2 cellular contexts compared by ENCODE assay signal in the genomic region with DNA sequence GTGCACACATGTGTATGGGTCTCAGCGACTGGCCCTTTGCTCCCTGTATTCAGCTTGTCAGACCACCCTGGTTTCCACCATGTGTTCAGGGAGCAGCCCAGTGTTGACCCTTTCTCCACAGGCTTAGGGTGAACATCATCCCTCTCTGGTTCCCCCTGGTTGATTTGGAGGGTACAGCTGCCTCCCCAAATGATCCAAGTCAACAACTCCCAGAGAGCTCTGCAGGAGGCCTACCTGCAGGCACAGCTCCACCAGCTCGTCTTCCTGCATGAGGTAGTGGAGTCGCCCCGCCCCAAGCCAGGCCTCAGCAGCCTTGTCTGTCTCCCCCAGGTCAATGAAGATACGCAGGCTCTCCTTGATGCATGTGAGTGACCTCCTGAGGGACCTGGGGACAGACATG.
TF ChIP-seq lines count a peak whose summit lies in the region.

No MANE protein-coding gene starts in this region.

TF ChIP-seq in GM23338, 12 proteins besides CTCF, POLR2A, EP300 and RAD21 (continued from another document):
- TF ChIP-seq, protein P1, sequence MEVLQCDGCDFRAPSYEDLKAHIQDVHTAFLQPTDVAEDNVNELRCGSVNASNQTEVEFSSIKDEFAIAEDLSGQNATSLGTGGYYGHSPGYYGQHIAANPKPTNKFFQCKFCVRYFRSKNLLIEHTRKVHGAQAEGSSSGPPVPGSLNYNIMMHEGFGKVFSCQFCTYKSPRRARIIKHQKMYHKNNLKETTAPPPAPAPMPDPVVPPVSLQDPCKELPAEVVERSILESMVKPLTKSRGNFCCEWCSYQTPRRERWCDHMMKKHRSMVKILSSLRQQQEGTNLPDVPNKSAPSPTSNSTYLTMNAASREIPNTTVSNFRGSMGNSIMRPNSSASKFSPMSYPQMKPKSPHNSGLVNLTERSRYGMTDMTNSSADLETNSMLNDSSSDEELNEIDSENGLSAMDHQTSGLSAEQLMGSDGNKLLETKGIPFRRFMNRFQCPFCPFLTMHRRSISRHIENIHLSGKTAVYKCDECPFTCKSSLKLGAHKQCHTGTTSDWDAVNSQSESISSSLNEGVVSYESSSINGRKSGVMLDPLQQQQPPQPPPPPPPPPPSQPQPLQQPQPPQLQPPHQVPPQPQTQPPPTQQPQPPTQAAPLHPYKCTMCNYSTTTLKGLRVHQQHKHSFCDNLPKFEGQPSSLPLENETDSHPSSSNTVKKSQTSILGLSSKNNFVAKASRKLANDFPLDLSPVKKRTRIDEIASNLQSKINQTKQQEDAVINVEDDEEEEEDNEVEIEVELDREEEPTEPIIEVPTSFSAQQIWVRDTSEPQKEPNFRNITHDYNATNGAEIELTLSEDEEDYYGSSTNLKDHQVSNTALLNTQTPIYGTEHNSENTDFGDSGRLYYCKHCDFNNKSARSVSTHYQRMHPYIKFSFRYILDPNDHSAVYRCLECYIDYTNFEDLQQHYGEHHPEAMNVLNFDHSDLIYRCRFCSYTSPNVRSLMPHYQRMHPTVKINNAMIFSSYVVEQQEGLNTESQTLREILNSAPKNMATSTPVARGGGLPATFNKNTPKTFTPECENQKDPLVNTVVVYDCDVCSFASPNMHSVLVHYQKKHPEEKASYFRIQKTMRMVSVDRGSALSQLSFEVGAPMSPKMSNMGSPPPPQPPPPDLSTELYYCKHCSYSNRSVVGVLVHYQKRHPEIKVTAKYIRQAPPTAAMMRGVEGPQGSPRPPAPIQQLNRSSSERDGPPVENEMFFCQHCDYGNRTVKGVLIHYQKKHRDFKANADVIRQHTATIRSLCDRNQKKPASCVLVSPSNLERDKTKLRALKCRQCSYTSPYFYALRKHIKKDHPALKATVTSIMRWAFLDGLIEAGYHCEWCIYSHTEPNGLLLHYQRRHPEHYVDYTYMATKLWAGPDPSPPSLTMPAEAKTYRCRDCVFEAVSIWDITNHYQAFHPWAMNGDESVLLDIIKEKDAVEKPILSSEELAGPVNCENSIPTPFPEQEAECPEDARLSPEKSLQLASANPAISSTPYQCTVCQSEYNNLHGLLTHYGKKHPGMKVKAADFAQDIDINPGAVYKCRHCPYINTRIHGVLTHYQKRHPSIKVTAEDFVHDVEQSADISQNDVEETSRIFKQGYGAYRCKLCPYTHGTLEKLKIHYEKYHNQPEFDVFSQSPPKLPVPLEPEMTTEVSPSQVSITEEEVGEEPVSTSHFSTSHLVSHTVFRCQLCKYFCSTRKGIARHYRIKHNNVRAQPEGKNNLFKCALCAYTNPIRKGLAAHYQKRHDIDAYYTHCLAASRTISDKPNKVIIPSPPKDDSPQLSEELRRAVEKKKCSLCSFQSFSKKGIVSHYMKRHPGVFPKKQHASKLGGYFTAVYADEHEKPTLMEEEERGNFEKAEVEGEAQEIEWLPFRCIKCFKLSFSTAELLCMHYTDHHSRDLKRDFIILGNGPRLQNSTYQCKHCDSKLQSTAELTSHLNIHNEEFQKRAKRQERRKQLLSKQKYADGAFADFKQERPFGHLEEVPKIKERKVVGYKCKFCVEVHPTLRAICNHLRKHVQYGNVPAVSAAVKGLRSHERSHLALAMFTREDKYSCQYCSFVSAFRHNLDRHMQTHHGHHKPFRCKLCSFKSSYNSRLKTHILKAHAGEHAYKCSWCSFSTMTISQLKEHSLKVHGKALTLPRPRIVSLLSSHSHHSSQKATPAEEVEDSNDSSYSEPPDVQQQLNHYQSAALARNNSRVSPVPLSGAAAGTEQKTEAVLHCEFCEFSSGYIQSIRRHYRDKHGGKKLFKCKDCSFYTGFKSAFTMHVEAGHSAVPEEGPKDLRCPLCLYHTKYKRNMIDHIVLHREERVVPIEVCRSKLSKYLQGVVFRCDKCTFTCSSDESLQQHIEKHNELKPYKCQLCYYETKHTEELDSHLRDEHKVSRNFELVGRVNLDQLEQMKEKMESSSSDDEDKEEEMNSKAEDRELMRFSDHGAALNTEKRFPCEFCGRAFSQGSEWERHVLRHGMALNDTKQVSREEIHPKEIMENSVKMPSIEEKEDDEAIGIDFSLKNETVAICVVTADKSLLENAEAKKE (CRISPR knock-in tag; IDR thresholded peaks at IDR 0.05), result no peak
- TF ChIP-seq POLR2AphosphoS5 (IDR thresholded peaks at IDR 0.05; ENCODE audit: low read depth) (no peak), STAT1 (IDR thresholded peaks at IDR 0.05; ENCODE audit: unreplicated experiment) (no peak), NANOG (IDR thresholded peaks at IDR 0.05; ENCODE audit: borderline replicate concordance) (no peak), EZH2phosphoT487 (IDR thresholded peaks at IDR 0.05; ENCODE audit: unreplicated experiment) (no peak), JUNB (IDR thresholded peaks at IDR 0.05; ENCODE audit: unreplicated experiment) (no peak)
- TF ChIP-seq, protein P2, sequence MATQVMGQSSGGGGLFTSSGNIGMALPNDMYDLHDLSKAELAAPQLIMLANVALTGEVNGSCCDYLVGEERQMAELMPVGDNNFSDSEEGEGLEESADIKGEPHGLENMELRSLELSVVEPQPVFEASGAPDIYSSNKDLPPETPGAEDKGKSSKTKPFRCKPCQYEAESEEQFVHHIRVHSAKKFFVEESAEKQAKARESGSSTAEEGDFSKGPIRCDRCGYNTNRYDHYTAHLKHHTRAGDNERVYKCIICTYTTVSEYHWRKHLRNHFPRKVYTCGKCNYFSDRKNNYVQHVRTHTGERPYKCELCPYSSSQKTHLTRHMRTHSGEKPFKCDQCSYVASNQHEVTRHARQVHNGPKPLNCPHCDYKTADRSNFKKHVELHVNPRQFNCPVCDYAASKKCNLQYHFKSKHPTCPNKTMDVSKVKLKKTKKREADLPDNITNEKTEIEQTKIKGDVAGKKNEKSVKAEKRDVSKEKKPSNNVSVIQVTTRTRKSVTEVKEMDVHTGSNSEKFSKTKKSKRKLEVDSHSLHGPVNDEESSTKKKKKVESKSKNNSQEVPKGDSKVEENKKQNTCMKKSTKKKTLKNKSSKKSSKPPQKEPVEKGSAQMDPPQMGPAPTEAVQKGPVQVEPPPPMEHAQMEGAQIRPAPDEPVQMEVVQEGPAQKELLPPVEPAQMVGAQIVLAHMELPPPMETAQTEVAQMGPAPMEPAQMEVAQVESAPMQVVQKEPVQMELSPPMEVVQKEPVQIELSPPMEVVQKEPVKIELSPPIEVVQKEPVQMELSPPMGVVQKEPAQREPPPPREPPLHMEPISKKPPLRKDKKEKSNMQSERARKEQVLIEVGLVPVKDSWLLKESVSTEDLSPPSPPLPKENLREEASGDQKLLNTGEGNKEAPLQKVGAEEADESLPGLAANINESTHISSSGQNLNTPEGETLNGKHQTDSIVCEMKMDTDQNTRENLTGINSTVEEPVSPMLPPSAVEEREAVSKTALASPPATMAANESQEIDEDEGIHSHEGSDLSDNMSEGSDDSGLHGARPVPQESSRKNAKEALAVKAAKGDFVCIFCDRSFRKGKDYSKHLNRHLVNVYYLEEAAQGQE (IDR thresholded peaks at IDR 0.05; ENCODE audit: unreplicated experiment), result no peak
- TF ChIP-seq, protein P3, sequence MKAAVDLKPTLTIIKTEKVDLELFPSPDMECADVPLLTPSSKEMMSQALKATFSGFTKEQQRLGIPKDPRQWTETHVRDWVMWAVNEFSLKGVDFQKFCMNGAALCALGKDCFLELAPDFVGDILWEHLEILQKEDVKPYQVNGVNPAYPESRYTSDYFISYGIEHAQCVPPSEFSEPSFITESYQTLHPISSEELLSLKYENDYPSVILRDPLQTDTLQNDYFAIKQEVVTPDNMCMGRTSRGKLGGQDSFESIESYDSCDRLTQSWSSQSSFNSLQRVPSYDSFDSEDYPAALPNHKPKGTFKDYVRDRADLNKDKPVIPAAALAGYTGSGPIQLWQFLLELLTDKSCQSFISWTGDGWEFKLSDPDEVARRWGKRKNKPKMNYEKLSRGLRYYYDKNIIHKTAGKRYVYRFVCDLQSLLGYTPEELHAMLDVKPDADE (IDR thresholded peaks at IDR 0.05), result no peak

TF ChIP-seq in WTC11, 78 proteins besides CTCF, POLR2A, EP300 and RAD21 (continued from another document):
- TF ChIP-seq, protein P4, sequence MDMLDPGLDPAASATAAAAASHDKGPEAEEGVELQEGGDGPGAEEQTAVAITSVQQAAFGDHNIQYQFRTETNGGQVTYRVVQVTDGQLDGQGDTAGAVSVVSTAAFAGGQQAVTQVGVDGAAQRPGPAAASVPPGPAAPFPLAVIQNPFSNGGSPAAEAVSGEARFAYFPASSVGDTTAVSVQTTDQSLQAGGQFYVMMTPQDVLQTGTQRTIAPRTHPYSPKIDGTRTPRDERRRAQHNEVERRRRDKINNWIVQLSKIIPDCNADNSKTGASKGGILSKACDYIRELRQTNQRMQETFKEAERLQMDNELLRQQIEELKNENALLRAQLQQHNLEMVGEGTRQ (CRISPR knock-in tag; IDR thresholded peaks at IDR 0.05), result no peak
- TF ChIP-seq CBFB (CRISPR knock-in tag; IDR thresholded peaks at IDR 0.05; ENCODE audit: low read depth), result no peak
- TF ChIP-seq, protein P5, sequence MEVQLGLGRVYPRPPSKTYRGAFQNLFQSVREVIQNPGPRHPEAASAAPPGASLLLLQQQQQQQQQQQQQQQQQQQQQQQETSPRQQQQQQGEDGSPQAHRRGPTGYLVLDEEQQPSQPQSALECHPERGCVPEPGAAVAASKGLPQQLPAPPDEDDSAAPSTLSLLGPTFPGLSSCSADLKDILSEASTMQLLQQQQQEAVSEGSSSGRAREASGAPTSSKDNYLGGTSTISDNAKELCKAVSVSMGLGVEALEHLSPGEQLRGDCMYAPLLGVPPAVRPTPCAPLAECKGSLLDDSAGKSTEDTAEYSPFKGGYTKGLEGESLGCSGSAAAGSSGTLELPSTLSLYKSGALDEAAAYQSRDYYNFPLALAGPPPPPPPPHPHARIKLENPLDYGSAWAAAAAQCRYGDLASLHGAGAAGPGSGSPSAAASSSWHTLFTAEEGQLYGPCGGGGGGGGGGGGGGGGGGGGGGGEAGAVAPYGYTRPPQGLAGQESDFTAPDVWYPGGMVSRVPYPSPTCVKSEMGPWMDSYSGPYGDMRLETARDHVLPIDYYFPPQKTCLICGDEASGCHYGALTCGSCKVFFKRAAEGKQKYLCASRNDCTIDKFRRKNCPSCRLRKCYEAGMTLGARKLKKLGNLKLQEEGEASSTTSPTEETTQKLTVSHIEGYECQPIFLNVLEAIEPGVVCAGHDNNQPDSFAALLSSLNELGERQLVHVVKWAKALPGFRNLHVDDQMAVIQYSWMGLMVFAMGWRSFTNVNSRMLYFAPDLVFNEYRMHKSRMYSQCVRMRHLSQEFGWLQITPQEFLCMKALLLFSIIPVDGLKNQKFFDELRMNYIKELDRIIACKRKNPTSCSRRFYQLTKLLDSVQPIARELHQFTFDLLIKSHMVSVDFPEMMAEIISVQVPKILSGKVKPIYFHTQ (CRISPR knock-in tag; IDR thresholded peaks at IDR 0.05), result no peak
- TF ChIP-seq, protein P6, sequence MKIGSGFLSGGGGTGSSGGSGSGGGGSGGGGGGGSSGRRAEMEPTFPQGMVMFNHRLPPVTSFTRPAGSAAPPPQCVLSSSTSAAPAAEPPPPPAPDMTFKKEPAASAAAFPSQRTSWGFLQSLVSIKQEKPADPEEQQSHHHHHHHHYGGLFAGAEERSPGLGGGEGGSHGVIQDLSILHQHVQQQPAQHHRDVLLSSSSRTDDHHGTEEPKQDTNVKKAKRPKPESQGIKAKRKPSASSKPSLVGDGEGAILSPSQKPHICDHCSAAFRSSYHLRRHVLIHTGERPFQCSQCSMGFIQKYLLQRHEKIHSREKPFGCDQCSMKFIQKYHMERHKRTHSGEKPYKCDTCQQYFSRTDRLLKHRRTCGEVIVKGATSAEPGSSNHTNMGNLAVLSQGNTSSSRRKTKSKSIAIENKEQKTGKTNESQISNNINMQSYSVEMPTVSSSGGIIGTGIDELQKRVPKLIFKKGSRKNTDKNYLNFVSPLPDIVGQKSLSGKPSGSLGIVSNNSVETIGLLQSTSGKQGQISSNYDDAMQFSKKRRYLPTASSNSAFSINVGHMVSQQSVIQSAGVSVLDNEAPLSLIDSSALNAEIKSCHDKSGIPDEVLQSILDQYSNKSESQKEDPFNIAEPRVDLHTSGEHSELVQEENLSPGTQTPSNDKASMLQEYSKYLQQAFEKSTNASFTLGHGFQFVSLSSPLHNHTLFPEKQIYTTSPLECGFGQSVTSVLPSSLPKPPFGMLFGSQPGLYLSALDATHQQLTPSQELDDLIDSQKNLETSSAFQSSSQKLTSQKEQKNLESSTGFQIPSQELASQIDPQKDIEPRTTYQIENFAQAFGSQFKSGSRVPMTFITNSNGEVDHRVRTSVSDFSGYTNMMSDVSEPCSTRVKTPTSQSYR (CRISPR knock-in tag; IDR thresholded peaks at IDR 0.05), result no peak
- no peak for TF ChIP-seq NR3C1 (CRISPR knock-in tag; conservative IDR thresholded peaks at IDR 0.05; ENCODE audit: low read depth)
- no peak for TF ChIP-seq SP1 (CRISPR knock-in tag; conservative IDR thresholded peaks at IDR 0.05)
- TF ChIP-seq, protein P7, sequence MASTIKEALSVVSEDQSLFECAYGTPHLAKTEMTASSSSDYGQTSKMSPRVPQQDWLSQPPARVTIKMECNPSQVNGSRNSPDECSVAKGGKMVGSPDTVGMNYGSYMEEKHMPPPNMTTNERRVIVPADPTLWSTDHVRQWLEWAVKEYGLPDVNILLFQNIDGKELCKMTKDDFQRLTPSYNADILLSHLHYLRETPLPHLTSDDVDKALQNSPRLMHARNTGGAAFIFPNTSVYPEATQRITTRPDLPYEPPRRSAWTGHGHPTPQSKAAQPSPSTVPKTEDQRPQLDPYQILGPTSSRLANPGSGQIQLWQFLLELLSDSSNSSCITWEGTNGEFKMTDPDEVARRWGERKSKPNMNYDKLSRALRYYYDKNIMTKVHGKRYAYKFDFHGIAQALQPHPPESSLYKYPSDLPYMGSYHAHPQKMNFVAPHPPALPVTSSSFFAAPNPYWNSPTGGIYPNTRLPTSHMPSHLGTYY (CRISPR knock-in tag; IDR thresholded peaks at IDR 0.05), result no peak
- TF ChIP-seq, protein P8, sequence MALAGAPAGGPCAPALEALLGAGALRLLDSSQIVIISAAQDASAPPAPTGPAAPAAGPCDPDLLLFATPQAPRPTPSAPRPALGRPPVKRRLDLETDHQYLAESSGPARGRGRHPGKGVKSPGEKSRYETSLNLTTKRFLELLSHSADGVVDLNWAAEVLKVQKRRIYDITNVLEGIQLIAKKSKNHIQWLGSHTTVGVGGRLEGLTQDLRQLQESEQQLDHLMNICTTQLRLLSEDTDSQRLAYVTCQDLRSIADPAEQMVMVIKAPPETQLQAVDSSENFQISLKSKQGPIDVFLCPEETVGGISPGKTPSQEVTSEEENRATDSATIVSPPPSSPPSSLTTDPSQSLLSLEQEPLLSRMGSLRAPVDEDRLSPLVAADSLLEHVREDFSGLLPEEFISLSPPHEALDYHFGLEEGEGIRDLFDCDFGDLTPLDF (CRISPR knock-in tag; IDR thresholded peaks at IDR 0.05), result no peak
- TF ChIP-seq GTF2I (CRISPR knock-in tag; conservative IDR thresholded peaks at IDR 0.05), result no peak
- TF ChIP-seq, protein P9, sequence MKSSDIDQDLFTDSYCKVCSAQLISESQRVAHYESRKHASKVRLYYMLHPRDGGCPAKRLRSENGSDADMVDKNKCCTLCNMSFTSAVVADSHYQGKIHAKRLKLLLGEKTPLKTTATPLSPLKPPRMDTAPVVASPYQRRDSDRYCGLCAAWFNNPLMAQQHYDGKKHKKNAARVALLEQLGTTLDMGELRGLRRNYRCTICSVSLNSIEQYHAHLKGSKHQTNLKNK (CRISPR knock-in tag; IDR thresholded peaks at IDR 0.05), result no peak
- TF ChIP-seq, protein P10, sequence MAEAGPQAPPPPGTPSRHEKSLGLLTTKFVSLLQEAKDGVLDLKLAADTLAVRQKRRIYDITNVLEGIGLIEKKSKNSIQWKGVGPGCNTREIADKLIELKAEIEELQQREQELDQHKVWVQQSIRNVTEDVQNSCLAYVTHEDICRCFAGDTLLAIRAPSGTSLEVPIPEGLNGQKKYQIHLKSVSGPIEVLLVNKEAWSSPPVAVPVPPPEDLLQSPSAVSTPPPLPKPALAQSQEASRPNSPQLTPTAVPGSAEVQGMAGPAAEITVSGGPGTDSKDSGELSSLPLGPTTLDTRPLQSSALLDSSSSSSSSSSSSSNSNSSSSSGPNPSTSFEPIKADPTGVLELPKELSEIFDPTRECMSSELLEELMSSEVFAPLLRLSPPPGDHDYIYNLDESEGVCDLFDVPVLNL (CRISPR knock-in tag; IDR thresholded peaks at IDR 0.05; ENCODE audit: borderline replicate concordance, low read depth), result no peak
